9 cellular contexts compared by ENCODE assay signal in genomic region chr6:143842468-143842901, GRCh38. TPM values are rescaled to one million over a fixed set of nuclear protein-coding genes. Genes with fewer than 3 reads are reported as not detected.
DNase-seq lines count a peak whose midpoint lies in the region; ATAC-seq and TF ChIP-seq lines count a peak whose summit lies in the region.
"Had no signal": no experiment of that assay in that cellular context is flagged by ENCODE, and none has a peak within 500 bp of the region (broad histone marks: within the 10 kb centered on the region; RNA-seq: fewer than 3 reads in every experiment).

No MANE protein-coding gene starts in this region.

- H3K27ac Mint-ChIP-seq in T-cell (peak overlapping the region; percentile 92 to 97), osteocyte (ENCODE audit: unreplicated experiment) (peak overlapping the region; percentile 99)

- H3K4me3 Mint-ChIP-seq in T-cell (peak overlapping the region; percentile 90 to 93 (median 91)), osteocyte (ENCODE audit: unreplicated experiment) (peak overlapping the region; percentile 91)

- H3K9me3 Mint-ChIP-seq in T-cell (no peaks in the 10 kb centered on the region), osteocyte (ENCODE audit: unreplicated experiment) (no peaks in the 10 kb centered on the region)

- H3K36me3 Mint-ChIP-seq in T-cell: peaks cover 19% of the 10 kb centered on the region
- H3K36me3 Mint-ChIP-seq in osteocyte (ENCODE audit: unreplicated experiment): peaks cover 10% of the 10 kb centered on the region

- H3K27me3 Mint-ChIP-seq in T-cell (no peaks in the 10 kb centered on the region), osteocyte (ENCODE audit: unreplicated experiment) (no peaks in the 10 kb centered on the region)

- peak; percentile 3 for ATAC-seq in GM19468 (IDR thresholded peaks at IDR 0.05; ENCODE audit: extremely low read depth, unreplicated experiment)
- ATAC-seq in T-cell (replicated peaks in 1 of 4): peak; percentile 37 to 46 (median 40)
- ATAC-seq in GM18861 (IDR thresholded peaks at IDR 0.05; ENCODE audit: unreplicated experiment): no peak
- no peak for ATAC-seq in HG02642 (IDR thresholded peaks at IDR 0.05; ENCODE audit: poor library complexity, unreplicated experiment)
- ATAC-seq in HG02885 (IDR thresholded peaks at IDR 0.05; ENCODE audit: poor library complexity, unreplicated experiment): no peak

- no peak for TF ChIP-seq CTCF in 22Rv1 (IDR thresholded peaks at IDR 0.05)
- TF ChIP-seq CTCF in fibroblast of the aortic adventitia (IDR thresholded peaks at IDR 0.05; ENCODE audit: insufficient read depth, low read length): no peak
- no peak for TF ChIP-seq CTCF in osteocyte (IDR thresholded peaks at IDR 0.05)

- peak overlapping the region; percentile 96 for H3K4me3 ChIP-seq in fibroblast of the aortic adventitia (ENCODE audit: low read depth, low read length)

- POLR2A ChIA-PET in T-cell (lab: Charles Lee): interaction anchor here in 1 of 2 donors (0.6 kb wide), 2 partner anchors 21 to 179 kb away, joined by 3 read pairs; no protein-coding TSS in a partner anchor

- H3K4me1 Mint-ChIP-seq in T-cell (peaks cover 17 to 38% (median 31%) of the 10 kb centered on the region in 3 donors), osteocyte (ENCODE audit: unreplicated experiment) (peaks cover 17% of the 10 kb centered on the region)

- DNase-seq in T-cell (peak in 1 of 34 experiments; percentile 2), fibroblast of the aortic adventitia (ENCODE audit: low read depth) (no peak), osteocyte (ENCODE audit: extremely low spot score, unreplicated experiment) (no peak)

- CTCF ChIA-PET in T-cell (lab: Charles Lee): interaction anchor here in 1 of 2 donors (0.6 to 2.0 kb wide), 9 partner anchors 83 to 640 kb away, joined by 3 to 17 read pairs (median 5); partner anchors contain the start of genes ADAT2 and PEX3

- peak overlapping the region; percentile 57 for H3K27ac ChIP-seq in 22Rv1

RNA-seq across cellular contexts. Expression of gene LTV1, which starts 0.7 kb away (rescaled TPM):
- total RNA-seq in T-cell (10 to 100 TPM; 16.6 to 22.1 (median 20.3) TPM), fibroblast of the aortic adventitia (ENCODE audit: low replicate concordance) (23.0 and 46.4 TPM in 2 replicates), osteocyte (20.3 and 22.1 TPM in 2 replicates)

RNA-seq across cellular contexts. Expression of gene ZC2HC1B, which starts 21.8 kb away (rescaled TPM):
- not detected for total RNA-seq in T-cell
- total RNA-seq in fibroblast of the aortic adventitia (ENCODE audit: low replicate concordance): not detected in 2 replicates
- not detected in 2 replicates for total RNA-seq in osteocyte
- total RNA-seq: left cardiac atrium had no signal

Comparison
In these comparisons a context has a peak if more than half of its experiments do, and no peak if none do; other contexts are left out.
1. ATAC-seq: peak in GM19468 (single experiment) and T-cell (4 of 4); none in GM18861 (single experiment), HG02642 (single experiment) and HG02885 (single experiment).